In genomic region chr13:96994030-96994848, GRCh38 we compare ENCODE assay signal across 10 cellular contexts. TPM values are rescaled to one million over a fixed set of nuclear protein-coding genes. Genes with fewer than 3 reads are reported as not detected.
A peak's percentile ranks its signal among the peaks of the same experiment; 100 is the strongest.
DNase-seq lines count a peak whose midpoint lies in the region; ATAC-seq, FAIRE-seq and TF ChIP-seq lines count a peak whose summit lies in the region.
"Had no signal": no experiment of that assay in that cellular context is flagged by ENCODE, and none has a peak within 500 bp of the region (broad histone marks: within the 10 kb centered on the region; RNA-seq: fewer than 3 reads in every experiment).

OXGR1 (minus strand) TSS chr13:96994476; CDS start chr13:96987759, 6,717 bp downstream.

- H3K4me3 Mint-ChIP-seq in CD4-positive, alpha-beta T cell, result peak within 1 kb of the TSS; percentile 12
- H3K4me3 Mint-ChIP-seq: activated naive CD4-positive, alpha-beta T cell treated with anti-CD3 and anti-CD28 coated beads, Interleukin-2, amount 50 U/mL, for 24 hours had no signal

- H3K9me3 ChIP-seq in CD4-positive, alpha-beta T cell (ENCODE audit: control insufficient read depth, low read length), result no peaks in the 10 kb centered on the region
- H3K9me3 ChIP-seq in left ventricle myocardium inferior (replicated peaks) (no peaks in the 10 kb centered on the region), psoas muscle (no peaks in the 10 kb centered on the region)

- peaks cover 11% of the 10 kb centered on the region for H3K4me1 Mint-ChIP-seq in CD4-positive, alpha-beta T cell (ENCODE audit: low read depth)
- H3K4me1 Mint-ChIP-seq: activated naive CD4-positive, alpha-beta T cell treated with anti-CD3 and anti-CD28 coated beads, Interleukin-2, amount 50 U/mL, for 24 hours had no signal

- peaks cover 79% of the 10 kb centered on the region for H3K27me3 Mint-ChIP-seq in CD4-positive, alpha-beta T cell

- POLR2A ChIA-PET in CD4-positive, alpha-beta T cell (lab: Charles Lee), result no interaction called here

- peaks cover 13% of the 10 kb centered on the region for H3K4me1 ChIP-seq in left ventricle myocardium inferior
- H3K4me1 ChIP-seq in psoas muscle, result no peaks in the 10 kb centered on the region

- no peak within 1 kb of the TSS for H3K27ac Mint-ChIP-seq in CD4-positive, alpha-beta T cell
- H3K27ac Mint-ChIP-seq: activated naive CD4-positive, alpha-beta T cell treated with anti-CD3 and anti-CD28 coated beads, Interleukin-2, amount 50 U/mL, for 24 hours had no signal

- intact Hi-C loops in CD4-positive, alpha-beta T cell (cut with DNase I, micrococcal nuclease), result no loop called here
- intact Hi-C loops in left ventricle myocardium inferior (cut with micrococcal nuclease), result no loop called here
- intact Hi-C loops in psoas muscle (cut with DNase I), result no loop called here

- H3K27me3 ChIP-seq in CD4-positive, alpha-beta T cell (ENCODE audit: control insufficient read depth, insufficient read depth, low read length), result peaks cover 53% of the 10 kb centered on the region
- H3K27me3 ChIP-seq in left ventricle myocardium inferior (ENCODE audit: low read depth) (peaks cover 58% of the 10 kb centered on the region), psoas muscle (ENCODE audit: insufficient read depth in 3 of 3, low read length in 2 of 3) (peaks cover 4 to 48% (median 9%) of the 10 kb centered on the region in 3 donors)

- TF ChIP-seq CTCF in CD4-positive, alpha-beta T cell (IDR thresholded peaks at IDR 0.05), result no peak
- TF ChIP-seq CTCF in left ventricle myocardium inferior (IDR thresholded peaks at IDR 0.05; ENCODE audit: borderline replicate concordance) (no peak), psoas muscle (IDR thresholded peaks at IDR 0.05) (no peak)

- H3K27ac ChIP-seq in CD4-positive, alpha-beta T cell (ENCODE audit: low read depth, low read length), result no peak within 1 kb of the TSS
- H3K27ac ChIP-seq in left ventricle myocardium inferior (replicated peaks) (no peak within 1 kb of the TSS), psoas muscle (no peak within 1 kb of the TSS)

- no peak for FAIRE-seq in RCC 7860 (lab: Jason Lieb, UNC)

- no peaks in the 10 kb centered on the region for H3K9me3 Mint-ChIP-seq in CD4-positive, alpha-beta T cell

- H3K4me3 ChIP-seq in left ventricle myocardium inferior (peak within 1 kb of the TSS; percentile 62), psoas muscle (peak within 1 kb of the TSS; percentile 63)

- WGBS in psoas muscle, 3 donors, result 2 to 5% (median 3%) methylated on average over 42 to 52 of the region's 52 CpGs

- no peak for ATAC-seq in CD4-positive, alpha-beta T cell (ENCODE audit: poor library complexity)
- peak; percentile 63 for ATAC-seq in SK-N-SH treated with all-trans-retinoic acid at 6 μM for 48 hours
- no peak for ATAC-seq in psoas muscle
- no peak for ATAC-seq in HG02642 (IDR thresholded peaks at IDR 0.05; ENCODE audit: poor library complexity, unreplicated experiment)

- no peak for DNase-seq in CD4-positive, alpha-beta T cell
- DNase-seq in left ventricle myocardium inferior, result no peak
- DNase-seq in psoas muscle, result peak; percentile 15 to 52
- DNase-seq in activated CD4-positive, alpha-beta T cell treated with anti-CD3 and anti-CD28 coated beads for 48 hours, result no peak
- DNase-seq in effector CD4-positive, alpha-beta T cell, result no peak
- DNase-seq in RCC 7860 (ENCODE audit: low spot score), result no peak
- DNase-seq: NCI-H1417 treated with DMSO at 0.1 percent for 48 hours had no signal

- H3K36me3 Mint-ChIP-seq in CD4-positive, alpha-beta T cell (ENCODE audit: low read depth), result no peaks in the 10 kb centered on the region
- H3K36me3 Mint-ChIP-seq: activated naive CD4-positive, alpha-beta T cell treated with anti-CD3 and anti-CD28 coated beads, Interleukin-2, amount 50 U/mL, for 24 hours had no signal

- CTCF ChIA-PET in CD4-positive, alpha-beta T cell (lab: Charles Lee), result no interaction called here

- no peaks in the 10 kb centered on the region for H3K36me3 ChIP-seq in left ventricle myocardium inferior
- H3K36me3 ChIP-seq in psoas muscle (ENCODE audit: insufficient read depth in 1 of 2, low read depth in 1 of 2), result no peaks in the 10 kb centered on the region

TF ChIP-seq in SK-N-SH treated with all-trans-retinoic acid at 6 μM for 48 hours, 23 proteins besides CTCF, POLR2A, EP300 and RAD21:
- TF ChIP-seq TCF4 (CRISPR knock-in tag; IDR thresholded peaks at IDR 0.05; ENCODE audit: borderline replicate concordance) (no peak), CSDC2 (CRISPR knock-in tag; IDR thresholded peaks at IDR 0.05) (no peak), ESRRG (CRISPR knock-in tag; IDR thresholded peaks at IDR 0.05) (no peak), POU6F1 (CRISPR knock-in tag; IDR thresholded peaks at IDR 0.05; ENCODE audit: borderline replicate concordance, low read depth) (no peak), ZFP3 (CRISPR knock-in tag; IDR thresholded peaks at IDR 0.05) (no peak), GLIS3 (CRISPR knock-in tag; IDR thresholded peaks at IDR 0.05) (no peak), ZFP30 (CRISPR knock-in tag; IDR thresholded peaks at IDR 0.05) (no peak), TSHZ2 (CRISPR knock-in tag; IDR thresholded peaks at IDR 0.05) (no peak), RARB (CRISPR knock-in tag; IDR thresholded peaks at IDR 0.05) (no peak), ZNF70 (CRISPR knock-in tag; IDR thresholded peaks at IDR 0.05) (no peak)

RNA-seq across cellular contexts. Expression of gene OXGR1, which starts in this region (rescaled TPM):
- not detected for total RNA-seq in CD4-positive, alpha-beta T cell
- total RNA-seq in left ventricle myocardium inferior, result not detected
- total RNA-seq in psoas muscle, result not detected
- under 1 TPM; 0.03 to 0.06 (median 0.05) TPM for polyA plus RNA-seq in psoas muscle

Comparison
In these comparisons a context has a peak if more than half of its experiments do, and no peak if none do; other contexts are left out.
1. Peak in DNase-seq and H3K4me3 ChIP-seq in psoas muscle; RNA of the gene not detected or under 1 TPM.